In genomic region chrX:2474963-2475726, GRCh38 we compare ENCODE assay signal across 1 cellular context.
TF ChIP-seq lines count a peak whose summit lies in the region.

No MANE protein-coding gene starts in this region.

TF ChIP-seq in K562, 482 proteins besides CTCF, POLR2A, EP300 and RAD21 (continued from another document and continues in another):
- TF ChIP-seq ZNF395 (CRISPR knock-in tag; IDR thresholded peaks at IDR 0.05) = no peak
- TF ChIP-seq USF2 (CRISPR knock-in tag; IDR thresholded peaks at IDR 0.05) = no peak
- 0 out of 2 replicates have a peak, but pooled peaks have one; percentile 37 for TF ChIP-seq CREB3L1 (IDR thresholded peaks at IDR 0.05; ENCODE audit: borderline replicate concordance, low read depth)
- TF ChIP-seq ZNF407 (IDR thresholded peaks at IDR 0.05; ENCODE audit: low read depth) = no peak
- no peak for TF ChIP-seq ATF3 (IDR thresholded peaks at IDR 0.05)
- no peak for TF ChIP-seq ATF3 (CRISPR knock-in tag; conservative IDR thresholded peaks at IDR 0.05)
- peak; percentile 63 for TF ChIP-seq NEUROD1 (IDR thresholded peaks at IDR 0.05; ENCODE audit: borderline replicate concordance, low read depth, low read length, partially characterized antibody)
- no peak for TF ChIP-seq CBFA2T2 (conservative IDR thresholded peaks at IDR 0.05)
- no peak for TF ChIP-seq E4F1 (CRISPR knock-in tag; IDR thresholded peaks at IDR 0.05; ENCODE audit: borderline replicate concordance)
- no peak for TF ChIP-seq SAP30 (IDR thresholded peaks at IDR 0.05; ENCODE audit: borderline replicate concordance, insufficient read depth, low read depth, low read length, poor library complexity, severe bottlenecking)
- TF ChIP-seq THRA (IDR thresholded peaks at IDR 0.05) = no peak
- 0 out of 4 replicates have a peak, but pooled peaks of 1 of the 2 experiments have one; percentile 36 for TF ChIP-seq ARNT (IDR thresholded peaks at IDR 0.05)
- no peak for TF ChIP-seq KLF6 (CRISPR knock-in tag; IDR thresholded peaks at IDR 0.05; ENCODE audit: borderline replicate concordance)
- no peak for TF ChIP-seq ZNF347 (CRISPR knock-in tag; IDR thresholded peaks at IDR 0.05; ENCODE audit: low read depth)
- no peak for TF ChIP-seq TCFL5 (CRISPR knock-in tag; conservative IDR thresholded peaks at IDR 0.05)
- TF ChIP-seq CBFA2T3 (IDR thresholded peaks at IDR 0.05) = no peak
- TF ChIP-seq MLX (CRISPR knock-in tag; conservative IDR thresholded peaks at IDR 0.05) = no peak
- TF ChIP-seq CREB3 (tag; conservative IDR thresholded peaks at IDR 0.05; ENCODE audit: low read depth) = no peak
- 0 out of 2 replicates have a peak, but pooled peaks have one; percentile 3 for TF ChIP-seq HNRNPUL1 (IDR thresholded peaks at IDR 0.05; ENCODE audit: low read length)
- no peak for TF ChIP-seq CHD2 (IDR thresholded peaks at IDR 0.05; ENCODE audit: low read depth, low read length)
- no peak for TF ChIP-seq ZNF707 (CRISPR knock-in tag; conservative IDR thresholded peaks at IDR 0.05)
- TF ChIP-seq ZNF384 (IDR thresholded peaks at IDR 0.05; ENCODE audit: low read depth, low read length) = no peak
- TF ChIP-seq ZSCAN29 (IDR thresholded peaks at IDR 0.05) = no peak
- no peak for TF ChIP-seq PRPF4 (IDR thresholded peaks at IDR 0.05; ENCODE audit: insufficient read depth, low read depth, low read length, poor library complexity, severe bottlenecking)
